In genomic region chr2:128379021-128380005, GRCh38 we compare ENCODE assay signal across 10 cellular contexts.
DNase-seq lines count a peak whose midpoint lies in the region; ATAC-seq and TF ChIP-seq lines count a peak whose summit lies in the region.
"Had no signal": no experiment of that assay in that cellular context is flagged by ENCODE, and none has a peak within 500 bp of the region (broad histone marks: within the 10 kb centered on the region; RNA-seq: fewer than 3 reads in every experiment).

No MANE protein-coding gene starts in this region.

- no peak for TF ChIP-seq POLR2A in sigmoid colon (IDR thresholded peaks at IDR 0.05)

- peak; percentile 32 for DNase-seq in HCEC 1CT
- peak; percentile 46 for DNase-seq in astrocyte of the spinal cord (ENCODE audit: low read depth, low spot score)
- DNase-seq in hepatic stellate cell (ENCODE audit: low spot score) = peak; percentile 51
- DNase-seq in sigmoid colon = peak; percentile 88
- DNase-seq in OCI-M1 (lab: John Stamatoyannopoulos, UW) = no peak
- DNase-seq in LoVo (ENCODE audit: low spot score) = no peak
- DNase-seq in caudate nucleus (lab: John Stamatoyannopoulos, UW) = no peak
- DNase-seq: SIG-M5 had no signal

- in situ Hi-C loops in astrocyte of the spinal cord (cut with HindIII; ENCODE audit: low sequenced_read_pairs) = no loop called here

- peak in 2 of 4 donors; percentile 55 to 88 for TF ChIP-seq EP300 in sigmoid colon (IDR thresholded peaks at IDR 0.05)

- intact Hi-C loops in sigmoid colon (cut with DNase I) = no loop called here

- no peaks in the 10 kb centered on the region for H3K27me3 ChIP-seq in sigmoid colon

- ATAC-seq in GM21825 (IDR thresholded peaks at IDR 0.05; ENCODE audit: unreplicated experiment) = no peak

- no peaks in the 10 kb centered on the region for H3K9me3 ChIP-seq in sigmoid colon

- TF ChIP-seq CTCF in astrocyte of the spinal cord (IDR thresholded peaks at IDR 0.05; ENCODE audit: low read depth, low read length) (no peak), sigmoid colon (IDR thresholded peaks at IDR 0.05) (no peak)

- 44 to 64% methylated on average over 22 of the region's 22 CpGs for WGBS in sigmoid colon, 2 donors

- peak overlapping the region; percentile 60 to 67 (median 64) for H3K27ac ChIP-seq in sigmoid colon
- H3K27ac ChIP-seq in caudate nucleus (ENCODE audit: low read depth, low read length) = no peak overlapping the region
- H3K27ac ChIP-seq: parathyroid adenoma had no signal

- no peaks in the 10 kb centered on the region for H3K36me3 ChIP-seq in sigmoid colon

- H3K4me1 ChIP-seq in sigmoid colon = peaks cover 0 to 72% (median 70%) of the 10 kb centered on the region in 4 donors
- H3K4me1 ChIP-seq: parathyroid adenoma had no signal

- H3K4me3 ChIP-seq in astrocyte of the spinal cord (ENCODE audit: low read depth, low read length) = no peak overlapping the region
- no peak overlapping the region for H3K4me3 ChIP-seq in sigmoid colon

Comparison
In these comparisons a context has a peak if more than half of its experiments do, and no peak if none do; other contexts are left out.
1. DNase-seq: peak in HCEC 1CT (single experiment), astrocyte of the spinal cord (single experiment), hepatic stellate cell (single experiment) and sigmoid colon (single experiment); none in OCI-M1 (single experiment), LoVo (single experiment) and caudate nucleus (0 of 61).